In the genomic region with DNA sequence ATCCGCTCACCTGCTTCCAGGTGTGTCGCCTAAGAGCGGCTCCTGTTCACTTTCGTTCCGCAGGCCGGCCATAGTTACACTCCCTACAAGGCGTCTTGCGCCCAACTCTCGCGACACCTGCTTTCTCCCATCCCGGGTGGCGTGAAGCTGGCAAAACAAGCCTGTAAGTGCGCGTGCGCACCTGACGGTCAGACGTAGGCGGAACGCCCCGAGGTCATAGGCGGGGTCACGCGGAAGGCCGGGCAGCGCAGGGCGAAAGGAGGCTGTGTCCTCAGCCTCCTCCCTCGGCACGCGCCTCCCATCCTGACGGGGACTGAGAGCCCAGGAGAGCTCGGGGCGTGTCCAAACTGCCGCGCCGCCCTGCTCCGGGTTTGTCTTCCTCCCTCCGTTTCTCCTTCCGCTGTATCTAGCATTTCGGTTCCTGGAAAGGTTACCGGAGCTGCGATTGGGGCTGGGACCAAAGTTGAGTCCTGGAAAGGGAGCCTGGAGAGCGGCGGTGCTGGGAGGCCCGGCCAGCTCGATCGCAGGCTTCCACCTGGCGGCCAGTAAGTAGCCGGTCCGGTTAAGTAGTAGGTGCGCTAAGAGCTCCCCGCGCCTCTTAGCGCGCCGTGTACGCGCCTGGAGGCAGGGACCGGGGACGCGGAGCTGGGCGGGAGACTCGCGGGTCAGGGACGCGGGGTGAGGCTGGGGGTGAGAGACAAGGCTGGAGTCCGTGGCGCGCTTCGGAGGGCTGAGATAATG, we compare ENCODE assay signal across 8 cellular contexts. TPM values are rescaled to one million over a fixed set of nuclear protein-coding genes. Genes with fewer than 3 reads are reported as not detected.
A peak's percentile ranks its signal among the peaks of the same experiment; 100 is the strongest.
DNase-seq lines count a peak whose midpoint lies in the region; ATAC-seq and TF ChIP-seq lines count a peak whose summit lies in the region.

Gene ABHD18, plus strand, starts transcription at position 345 of the 741 bp plus-strand sequence. CDS start 17,550 bp downstream, outside the sequence.
A gene with protein sequence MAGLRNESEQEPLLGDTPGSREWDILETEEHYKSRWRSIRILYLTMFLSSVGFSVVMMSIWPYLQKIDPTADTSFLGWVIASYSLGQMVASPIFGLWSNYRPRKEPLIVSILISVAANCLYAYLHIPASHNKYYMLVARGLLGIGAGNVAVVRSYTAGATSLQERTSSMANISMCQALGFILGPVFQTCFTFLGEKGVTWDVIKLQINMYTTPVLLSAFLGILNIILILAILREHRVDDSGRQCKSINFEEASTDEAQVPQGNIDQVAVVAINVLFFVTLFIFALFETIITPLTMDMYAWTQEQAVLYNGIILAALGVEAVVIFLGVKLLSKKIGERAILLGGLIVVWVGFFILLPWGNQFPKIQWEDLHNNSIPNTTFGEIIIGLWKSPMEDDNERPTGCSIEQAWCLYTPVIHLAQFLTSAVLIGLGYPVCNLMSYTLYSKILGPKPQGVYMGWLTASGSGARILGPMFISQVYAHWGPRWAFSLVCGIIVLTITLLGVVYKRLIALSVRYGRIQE (minus strand): TSS at position 112 of the 741 bp plus-strand sequence. CDS start 40 bp downstream, at position 72.

- H3K4me2 ChIP-seq in SK-N-SH: peak within 1 kb of the TSS; percentile 90

- peak within 1 kb of the TSS; percentile 87 to 90 for H3K27ac ChIP-seq in SK-N-SH (ENCODE audit: low read depth in 2 of 2, low read length in 1 of 2)
- H3K27ac ChIP-seq in gastroesophageal sphincter: peak within 1 kb of the TSS; percentile 87 to 97 (median 94)

- H3K4me1 ChIP-seq in SK-N-SH (ENCODE audit: control insufficient read depth in 1 of 2, insufficient read depth in 2 of 2, low read depth in 1 of 2, low read length in 1 of 2) (peaks cover 0 to 3% of the 10 kb centered on the region in 2 experiments; a peak in 2 of 4 replicates), gastroesophageal sphincter (peaks cover 0 to 57% (median 0%) of the 10 kb centered on the region in 3 donors)

- H4K20me1 ChIP-seq in SK-N-SH (ENCODE audit: insufficient read depth): no peaks in the 10 kb centered on the region

- TF ChIP-seq CTCF in GM10266 (IDR thresholded peaks at IDR 0.05; ENCODE audit: control insufficient read depth, insufficient read depth, low read depth, missing control alignments) (peak; percentile 38), SK-N-SH (IDR thresholded peaks at IDR 0.05) (peak; percentile 59), gastroesophageal sphincter (IDR thresholded peaks at IDR 0.05) (peak in 3 of 4 experiments; percentile 58 to 63 (median 62))

- CTCF ChIA-PET in SK-N-SH (lab: Yijun Ruan, JAX): interaction anchor here (0.9 to 1.8 kb wide), 9 partner anchors 20 to 183 kb away, joined by 3 to 7 read pairs (median 3); partner anchors contain the start of genes HSPA4L and PLK4

- peak within 1 kb of the TSS; percentile 88 for H3K9ac ChIP-seq in SK-N-SH

- peak; percentile 96 for DNase-seq in GM10266 (ENCODE audit: extremely low spot score)
- DNase-seq in NCI-H1048 (lab: John Stamatoyannopoulos, UW): peak; percentile 98
- peak; percentile 95 for DNase-seq in SK-N-SH
- peak; percentile 99 for DNase-seq in activated naive CD4-positive, alpha-beta T cell treated with anti-CD3 and anti-CD28 coated beads, Interleukin-2, amount 50 U/mL, for 16 hours
- DNase-seq in non-pigmented ciliary epithelial cell (ENCODE audit: low read depth): peak; percentile 94
- peak; percentile 93 for DNase-seq in superior temporal gyrus (ENCODE audit: extremely low spot score)

- no peaks in the 10 kb centered on the region for H3K27me3 ChIP-seq in SK-N-SH (ENCODE audit: insufficient read depth)
- H3K27me3 ChIP-seq in gastroesophageal sphincter: no peaks in the 10 kb centered on the region

- peak; percentile 35; the same call in 1 of the 2 replicates for TF ChIP-seq RAD21 in SK-N-SH (IDR thresholded peaks at IDR 0.05; ENCODE audit: low read length)

- H3K79me2 ChIP-seq in SK-N-SH (ENCODE audit: insufficient read depth): peaks cover 82% of the 10 kb centered on the region

- ATAC-seq in HG02588 (IDR thresholded peaks at IDR 0.05; ENCODE audit: unreplicated experiment) (peak; percentile 97), gastroesophageal sphincter (peak; percentile 99)

- POLR2A ChIA-PET in SK-N-SH (lab: Yijun Ruan, JAX): interaction anchor here (0.5 to 1.9 kb wide), 9 partner anchors 77 to 588 kb away, joined by 3 to 26 read pairs (median 3); partner anchors contain the start of genes HSPA4L, LARP1B and PLK4

- H3K36me3 ChIP-seq in SK-N-SH (replicated peaks in 1 of 2; ENCODE audit: control insufficient read depth in 1 of 2, insufficient read depth in 2 of 2, low read length in 1 of 2): peaks cover 3 to 9% of the 10 kb centered on the region in 2 experiments
- no peaks in the 10 kb centered on the region for H3K36me3 ChIP-seq in gastroesophageal sphincter

- peak within 1 kb of the TSS; percentile 99 for H2AFZ ChIP-seq in SK-N-SH (ENCODE audit: low read depth)

- TF ChIP-seq EP300 in SK-N-SH (IDR thresholded peaks at IDR 0.05; ENCODE audit: borderline replicate concordance in 1 of 2, low read depth in 1 of 2, low read length in 1 of 2): no peak
- TF ChIP-seq EP300 in gastroesophageal sphincter (IDR thresholded peaks at IDR 0.05): no peak

- peak; percentile 41 to 57 for TF ChIP-seq POLR2A in gastroesophageal sphincter (IDR thresholded peaks at IDR 0.05)

- WGBS in SK-N-SH (ENCODE audit: low lambda C conversion rate): 0% methylated on average over 10 of the region's 69 CpGs
- WGBS in gastroesophageal sphincter (ENCODE audit: low coverage in 1 of 2), 2 donors: no CpG with 5 or more reads among the region's 69 CpGs

- H3K9me3 ChIP-seq in SK-N-SH: no peaks in the 10 kb centered on the region
- no peaks in the 10 kb centered on the region for H3K9me3 ChIP-seq in gastroesophageal sphincter

- no peaks in the 10 kb centered on the region for H3K9me2 ChIP-seq in SK-N-SH

- H3K4me3 ChIP-seq in SK-N-SH (ENCODE audit: low read depth in 2 of 2, low read length in 1 of 2): peak within 1 kb of the TSS; percentile 99
- peak within 1 kb of the TSS; percentile 45 to 81 for H3K4me3 ChIP-seq in gastroesophageal sphincter

- peaks cover 5% of the 10 kb centered on the region for H3F3A ChIP-seq in SK-N-SH (replicated peaks; ENCODE audit: insufficient read depth)

TF ChIP-seq in SK-N-SH, 30 proteins besides CTCF, POLR2A, EP300 and RAD21 (continues in another document):
- 0 out of 2 replicates have a peak, but pooled peaks have one; percentile 6 for TF ChIP-seq FOXJ3 (CRISPR knock-in tag; IDR thresholded peaks at IDR 0.05)
- peak; percentile 75 for TF ChIP-seq ELF1 (IDR thresholded peaks at IDR 0.05)
- TF ChIP-seq NRF1 (IDR thresholded peaks at IDR 0.05; ENCODE audit: low read depth, low read length): peak; percentile 87
- TF ChIP-seq MXI1 (IDR thresholded peaks at IDR 0.05; ENCODE audit: low read depth, low read length): peak; percentile 95
- peak; percentile 83; the same call in 1 of the 2 replicates for TF ChIP-seq TAF1 (IDR thresholded peaks at IDR 0.05; ENCODE audit: borderline replicate concordance, low read depth, low read length)
- TF ChIP-seq RFX5 (IDR thresholded peaks at IDR 0.05; ENCODE audit: low read length): no peak
- TF ChIP-seq JUND (IDR thresholded peaks at IDR 0.05): no peak; the same call in 1 of the 2 replicates
- peak; percentile 33; the same call in 1 of the 2 replicates for TF ChIP-seq USF1 (IDR thresholded peaks at IDR 0.05; ENCODE audit: borderline replicate concordance, low read depth)
- peak; percentile 69; the same call in 1 of the 2 replicates for TF ChIP-seq SIN3A (IDR thresholded peaks at IDR 0.05; ENCODE audit: borderline replicate concordance, low read depth, low read length)
- TF ChIP-seq, protein P1, sequence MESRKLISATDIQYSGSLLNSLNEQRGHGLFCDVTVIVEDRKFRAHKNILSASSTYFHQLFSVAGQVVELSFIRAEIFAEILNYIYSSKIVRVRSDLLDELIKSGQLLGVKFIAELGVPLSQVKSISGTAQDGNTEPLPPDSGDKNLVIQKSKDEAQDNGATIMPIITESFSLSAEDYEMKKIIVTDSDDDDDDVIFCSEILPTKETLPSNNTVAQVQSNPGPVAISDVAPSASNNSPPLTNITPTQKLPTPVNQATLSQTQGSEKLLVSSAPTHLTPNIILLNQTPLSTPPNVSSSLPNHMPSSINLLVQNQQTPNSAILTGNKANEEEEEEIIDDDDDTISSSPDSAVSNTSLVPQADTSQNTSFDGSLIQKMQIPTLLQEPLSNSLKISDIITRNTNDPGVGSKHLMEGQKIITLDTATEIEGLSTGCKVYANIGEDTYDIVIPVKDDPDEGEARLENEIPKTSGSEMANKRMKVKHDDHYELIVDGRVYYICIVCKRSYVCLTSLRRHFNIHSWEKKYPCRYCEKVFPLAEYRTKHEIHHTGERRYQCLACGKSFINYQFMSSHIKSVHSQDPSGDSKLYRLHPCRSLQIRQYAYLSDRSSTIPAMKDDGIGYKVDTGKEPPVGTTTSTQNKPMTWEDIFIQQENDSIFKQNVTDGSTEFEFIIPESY (IDR thresholded peaks at IDR 0.05; ENCODE audit: borderline replicate concordance, low read depth): peak; percentile 97
- no peak for TF ChIP-seq FOSL2 (IDR thresholded peaks at IDR 0.05; ENCODE audit: borderline replicate concordance, low read depth)
- no peak for TF ChIP-seq TEAD4 (IDR thresholded peaks at IDR 0.05; ENCODE audit: borderline replicate concordance, insufficient read depth)
- no peak for TF ChIP-seq TCF12 (IDR thresholded peaks at IDR 0.05)
- peak; percentile 65 for TF ChIP-seq GABPA (IDR thresholded peaks at IDR 0.05; ENCODE audit: low read depth)
- no peak for TF ChIP-seq NFIC (IDR thresholded peaks at IDR 0.05; ENCODE audit: borderline replicate concordance)
- peak; percentile 89 for TF ChIP-seq YY1 (IDR thresholded peaks at IDR 0.05; ENCODE audit: low read depth)
- no peak for TF ChIP-seq GATA2 (CRISPR knock-in tag; IDR thresholded peaks at IDR 0.05)
- TF ChIP-seq MEF2A (IDR thresholded peaks at IDR 0.05; ENCODE audit: borderline replicate concordance, low read depth): no peak
- peak; percentile 99 for TF ChIP-seq CHD2 (IDR thresholded peaks at IDR 0.05; ENCODE audit: low read length, partially characterized antibody)

RNA-seq across cellular contexts. Expression of gene ABHD18, which starts in this region (rescaled TPM):
- 2.0 and 2.1 TPM in 2 replicates for polyA plus RNA-seq in SK-N-SH (2012; rRNA removed)
- 1.9 and 2.3 TPM in 2 replicates for polyA plus RNA-seq in SK-N-SH (2012; cell fraction: cytosol; rRNA removed)
- polyA plus RNA-seq in SK-N-SH (2012; cell fraction: nucleus; rRNA removed): 5.2 and 8.8 TPM in 2 replicates
- total RNA-seq in gastroesophageal sphincter: 1 to 10 TPM; 6.5 to 10.0 (median 8.4) TPM

RNA-seq across cellular contexts. Expression of the second gene that starts in this region (rescaled TPM):
- 7.5 and 12.8 TPM in 2 replicates for polyA plus RNA-seq in SK-N-SH (2012; rRNA removed)
- polyA plus RNA-seq in SK-N-SH (2012; cell fraction: cytosol; rRNA removed): 6.9 and 7.2 TPM in 2 replicates
- polyA plus RNA-seq in SK-N-SH (2012; cell fraction: nucleus; rRNA removed): 12.4 and 41.0 TPM in 2 replicates
- 10 to 100 TPM; 11.4 to 55.4 (median 30.5) TPM for total RNA-seq in gastroesophageal sphincter

Comparison
In these comparisons a context has a peak if more than half of its experiments do, and no peak if none do; other contexts are left out.
1. Peak in every context shown above with its lines: DNase-seq, ATAC-seq, H3K4me3 ChIP-seq and H3K27ac ChIP-seq.